ENCODE assay signal across 12 cellular contexts in the genomic region with DNA sequence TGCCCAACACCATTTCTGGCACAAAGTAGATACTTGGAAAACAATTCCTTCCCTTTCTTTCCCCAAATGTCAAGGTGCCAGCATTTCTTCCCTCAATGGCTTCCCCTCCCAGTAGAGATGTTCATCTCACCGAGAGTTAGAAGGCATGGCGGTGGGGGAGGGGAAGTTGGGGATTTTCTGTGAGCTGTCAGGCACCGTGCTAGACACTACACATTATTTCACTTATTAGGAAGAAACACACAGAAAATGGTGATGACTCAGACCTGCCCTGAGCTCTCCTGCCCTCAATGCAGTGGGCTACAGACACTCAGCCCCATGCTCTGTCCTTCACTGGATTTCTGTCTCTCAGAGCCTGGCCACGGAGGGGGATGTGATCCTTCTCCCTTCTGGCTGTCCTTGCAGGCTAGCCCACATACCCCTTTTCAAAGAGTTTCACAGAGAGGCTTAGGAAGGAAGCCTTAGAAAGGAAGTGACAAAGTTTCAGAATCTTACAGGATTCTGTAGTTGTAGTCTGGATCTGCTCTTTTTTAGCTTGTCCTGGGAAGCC. TPM values are rescaled to one million over a fixed set of nuclear protein-coding genes. Genes with fewer than 3 reads are reported as not detected.
DNase-seq lines count a peak whose midpoint lies in the region; ATAC-seq and TF ChIP-seq lines count a peak whose summit lies in the region.
"Had no signal": no experiment of that assay in that cellular context is flagged by ENCODE, and none has a peak within 500 bp of the region (broad histone marks: within the 10 kb centered on the region; RNA-seq: fewer than 3 reads in every experiment).

No MANE protein-coding gene starts in this region.

- TF ChIP-seq CTCF in SK-N-SH (IDR thresholded peaks at IDR 0.05) (no peak), foreskin keratinocyte (conservative IDR thresholded peaks at IDR 0.05) (no peak)

- H3K79me2 ChIP-seq in SK-N-SH (ENCODE audit: insufficient read depth): no peaks in the 10 kb centered on the region

- no peaks in the 10 kb centered on the region for H3K9me3 Mint-ChIP-seq in activated CD8-positive, alpha-beta memory T cell treated with anti-CD3 and anti-CD28 coated beads, Interleukin-2, amount 10 ng/mL, durations not matched to agents 7 days and 5 days (ENCODE audit: low read depth)
- H3K9me3 Mint-ChIP-seq: nephron progenitor cell had no signal

- WGBS in SK-N-SH (ENCODE audit: low lambda C conversion rate): 59% methylated on average over 4 of the region's 4 CpGs

- no peak overlapping the region for H3K4me2 ChIP-seq in SK-N-SH

- no peaks in the 10 kb centered on the region for H3F3A ChIP-seq in SK-N-SH (replicated peaks; ENCODE audit: insufficient read depth)

- H3K9me2 ChIP-seq in SK-N-SH: no peaks in the 10 kb centered on the region

- POLR2A ChIA-PET in SK-N-SH (lab: Yijun Ruan, JAX): no interaction called here

- TF ChIP-seq EP300 in SK-N-SH (IDR thresholded peaks at IDR 0.05; ENCODE audit: borderline replicate concordance in 1 of 2, low read depth in 1 of 2, low read length in 1 of 2): no peak

- peak overlapping the region; percentile 16 for H3K4me3 Mint-ChIP-seq in activated CD8-positive, alpha-beta memory T cell treated with anti-CD3 and anti-CD28 coated beads, Interleukin-2, amount 10 ng/mL, durations not matched to agents 7 days and 5 days
- H3K4me3 Mint-ChIP-seq: nephron progenitor cell had no signal

- peak overlapping the region; percentile 90 for H3K27ac Mint-ChIP-seq in activated CD8-positive, alpha-beta memory T cell treated with anti-CD3 and anti-CD28 coated beads, Interleukin-2, amount 10 ng/mL, durations not matched to agents 7 days and 5 days
- H3K27ac Mint-ChIP-seq: nephron progenitor cell had no signal

- H3K27me3 ChIP-seq in SK-N-SH (ENCODE audit: insufficient read depth): no peaks in the 10 kb centered on the region
- H3K27me3 ChIP-seq in foreskin keratinocyte: no peaks in the 10 kb centered on the region

- peaks cover 10% of the 10 kb centered on the region for H3K36me3 Mint-ChIP-seq in activated CD8-positive, alpha-beta memory T cell treated with anti-CD3 and anti-CD28 coated beads, Interleukin-2, amount 10 ng/mL, durations not matched to agents 7 days and 5 days

- H2AFZ ChIP-seq in SK-N-SH (ENCODE audit: low read depth): no peak overlapping the region

- ATAC-seq in SK-N-SH treated with all-trans-retinoic acid at 6 μM for 48 hours (peak; percentile 25; the same call in 1 of the 3 replicates), foreskin keratinocyte (peak; percentile 65), HG03442 (IDR thresholded peaks at IDR 0.05; ENCODE audit: unreplicated experiment) (no peak)
- peak; percentile 29 for ATAC-seq in activated CD8-positive, alpha-beta memory T cell treated with anti-CD3 and anti-CD28 coated beads, Interleukin-2, amount 10 ng/mL, durations not matched to agents 7 days and 5 days

- H3K27ac ChIP-seq in SK-N-SH (ENCODE audit: low read depth in 2 of 2, low read length in 1 of 2) (no peak overlapping the region), foreskin keratinocyte (no peak overlapping the region)

- H3K4me3 ChIP-seq in SK-N-SH (ENCODE audit: low read depth in 2 of 2, low read length in 1 of 2): no peak overlapping the region
- H3K4me3 ChIP-seq: HAP-1 had no signal

- H3K36me3 ChIP-seq in SK-N-SH (replicated peaks in 1 of 2; ENCODE audit: control insufficient read depth in 1 of 2, insufficient read depth in 2 of 2, low read length in 1 of 2): no peaks in the 10 kb centered on the region
- H3K36me3 ChIP-seq: HAP-1 had no signal

- H3K4me1 ChIP-seq in SK-N-SH (ENCODE audit: control insufficient read depth in 1 of 2, insufficient read depth in 2 of 2, low read depth in 1 of 2, low read length in 1 of 2) (peaks cover 4 to 8% of the 10 kb centered on the region in 2 experiments; a peak in 2 of 4 replicates), foreskin keratinocyte (peaks cover 8% of the 10 kb centered on the region)

- no peak for TF ChIP-seq RAD21 in SK-N-SH (IDR thresholded peaks at IDR 0.05; ENCODE audit: low read length)

- H3K27me3 Mint-ChIP-seq in activated CD8-positive, alpha-beta memory T cell treated with anti-CD3 and anti-CD28 coated beads, Interleukin-2, amount 10 ng/mL, durations not matched to agents 7 days and 5 days: no peaks in the 10 kb centered on the region

- CTCF ChIA-PET in SK-N-SH (lab: Yijun Ruan, JAX): interaction anchor here (0.7 kb wide), 1 partner anchor 43 kb away, joined by 3 read pairs; no protein-coding TSS in a partner anchor
- CTCF ChIA-PET in activated CD8-positive, alpha-beta memory T cell treated with anti-CD3 and anti-CD28 coated beads, Interleukin-2, amount 10 ng/mL, durations not matched to agents 7 days and 5 days (lab: Charles Lee): interaction anchor here (1.0 to 16.1 kb wide), 7 partner anchors 8 to 128 kb away, joined by 3 to 254 read pairs (median 5); partner anchors contain the start of genes CCL5 and RDM1

- peaks cover 87% of the 10 kb centered on the region for H3K4me1 Mint-ChIP-seq in activated CD8-positive, alpha-beta memory T cell treated with anti-CD3 and anti-CD28 coated beads, Interleukin-2, amount 10 ng/mL, durations not matched to agents 7 days and 5 days

- H3K9me3 ChIP-seq in SK-N-SH: no peaks in the 10 kb centered on the region
- H3K9me3 ChIP-seq: HAP-1 had no signal

- no peaks in the 10 kb centered on the region for H4K20me1 ChIP-seq in SK-N-SH (ENCODE audit: insufficient read depth)

- no peak overlapping the region for H3K9ac ChIP-seq in SK-N-SH

- DNase-seq in SK-N-SH (no peak), foreskin keratinocyte (peak; percentile 18 to 22), GM03348 (ENCODE audit: low spot score) (no peak), retina (no peak)
- DNase-seq in activated CD8-positive, alpha-beta memory T cell treated with anti-CD3 and anti-CD28 coated beads, Interleukin-2, amount 10 ng/mL, durations not matched to agents 7 days and 5 days: peak; percentile 77
- DNase-seq in stimulated activated CD8-positive, alpha-beta memory T cell treated with anti-CD3 and anti-CD28 coated beads, Interleukin-7, amount 100 ng/mL, for 48 hours (ENCODE audit: extremely low read depth in 1 of 2, low read depth in 1 of 2): peak; percentile 52 to 69
- DNase-seq: nephron progenitor cell had no signal

TF ChIP-seq in SK-N-SH treated with all-trans-retinoic acid at 6 μM for 48 hours, 23 proteins besides CTCF, POLR2A, EP300 and RAD21 (continues in another document):
- TF ChIP-seq ZC3H10 (CRISPR knock-in tag; IDR thresholded peaks at IDR 0.05): no peak
- no peak for TF ChIP-seq GLIS3 (CRISPR knock-in tag; IDR thresholded peaks at IDR 0.05)
- no peak for TF ChIP-seq ISL1 (CRISPR knock-in tag; IDR thresholded peaks at IDR 0.05)

TF ChIP-seq in SK-N-SH, 30 proteins besides CTCF, POLR2A, EP300 and RAD21 (continues in another document):
- TF ChIP-seq GABPA (IDR thresholded peaks at IDR 0.05; ENCODE audit: low read depth) (no peak), NFIC (IDR thresholded peaks at IDR 0.05; ENCODE audit: borderline replicate concordance) (no peak), FOXJ3 (CRISPR knock-in tag; IDR thresholded peaks at IDR 0.05) (no peak), FOSL2 (IDR thresholded peaks at IDR 0.05; ENCODE audit: borderline replicate concordance, low read depth) (no peak), EZH2phosphoT487 (IDR thresholded peaks at IDR 0.05; ENCODE audit: borderline replicate concordance, low read depth) (no peak), CHD2 (IDR thresholded peaks at IDR 0.05; ENCODE audit: low read length, partially characterized antibody) (no peak), TAF1 (IDR thresholded peaks at IDR 0.05; ENCODE audit: borderline replicate concordance, low read depth, low read length) (no peak), SMC3 (IDR thresholded peaks at IDR 0.05; ENCODE audit: low read depth, low read length) (no peak)

RNA-seq across cellular contexts. Expression of gene CCL5, which starts 12.0 kb away (rescaled TPM):
- 0.23 and 0.57 TPM in 2 replicates for polyA plus RNA-seq in SK-N-SH (2012; rRNA removed)
- 0.33 and 0.45 TPM in 2 replicates for polyA plus RNA-seq in SK-N-SH (2012; cell fraction: cytosol; rRNA removed)
- 0.06 and 0.08 TPM in 2 replicates for polyA plus RNA-seq in SK-N-SH (2012; cell fraction: nucleus; rRNA removed)
- total RNA-seq in activated CD8-positive, alpha-beta memory T cell treated with anti-CD3 and anti-CD28 coated beads, Interleukin-2, amount 10 ng/mL, durations not matched to agents 7 days and 5 days: 1,000 to 10,000 TPM in 1 of 2 experiments, 100 to 1,000 TPM in 1; 973 to 1,249 TPM
- total RNA-seq in foreskin keratinocyte: not detected in 2 replicates
- 0.08 and 0.28 TPM in 2 replicates for polyA plus RNA-seq in foreskin keratinocyte
- total RNA-seq: A673 had no signal

RNA-seq across cellular contexts. Expression of gene HEATR9, which starts 23.5 kb away (rescaled TPM):
- polyA plus RNA-seq in SK-N-SH (2012; rRNA removed): not detected in 2 replicates
- not detected in 2 replicates for polyA plus RNA-seq in SK-N-SH (2012; cell fraction: cytosol; rRNA removed)
- polyA plus RNA-seq in SK-N-SH (2012; cell fraction: nucleus; rRNA removed): not detected in 2 replicates
- total RNA-seq in activated CD8-positive, alpha-beta memory T cell treated with anti-CD3 and anti-CD28 coated beads, Interleukin-2, amount 10 ng/mL, durations not matched to agents 7 days and 5 days: 1 to 10 TPM; 6.4 to 6.7 TPM
- not detected in 2 replicates for total RNA-seq in foreskin keratinocyte
- polyA plus RNA-seq in foreskin keratinocyte: not detected in 2 replicates
- total RNA-seq: A673, OCI-LY7 had no signal

RNA-seq across cellular contexts. Expression of gene RDM1, which starts 38.4 kb away (rescaled TPM):
- polyA plus RNA-seq in SK-N-SH (2012; rRNA removed) (1.8 and 2.5 TPM in 2 replicates), foreskin keratinocyte (2.0 and 2.1 TPM in 2 replicates)
- polyA plus RNA-seq in SK-N-SH (2012; cell fraction: cytosol; rRNA removed): 2.0 and 2.3 TPM in 2 replicates
- 2.8 and 4.1 TPM in 2 replicates for polyA plus RNA-seq in SK-N-SH (2012; cell fraction: nucleus; rRNA removed)
- total RNA-seq in activated CD8-positive, alpha-beta memory T cell treated with anti-CD3 and anti-CD28 coated beads, Interleukin-2, amount 10 ng/mL, durations not matched to agents 7 days and 5 days: 10 to 100 TPM; 13.5 to 18.5 TPM
- 0.85 and 1.8 TPM in 2 replicates for total RNA-seq in foreskin keratinocyte

RNA-seq across cellular contexts. Expression of gene LYZL6, which starts 51.3 kb away (rescaled TPM):
- polyA plus RNA-seq in SK-N-SH (2012; rRNA removed): not detected in 2 replicates
- polyA plus RNA-seq in SK-N-SH (2012; cell fraction: cytosol; rRNA removed): not detected in 2 replicates
- polyA plus RNA-seq in SK-N-SH (2012; cell fraction: nucleus; rRNA removed): not detected in 2 replicates
- total RNA-seq in activated CD8-positive, alpha-beta memory T cell treated with anti-CD3 and anti-CD28 coated beads, Interleukin-2, amount 10 ng/mL, durations not matched to agents 7 days and 5 days: not detected
- not detected in 2 replicates for total RNA-seq in foreskin keratinocyte
- polyA plus RNA-seq in foreskin keratinocyte: not detected in 2 replicates
- total RNA-seq: A673, OCI-LY7 had no signal

Comparison
In these comparisons a context has a peak if more than half of its experiments do, and no peak if none do; other contexts are left out.
1. DNase-seq: peak in activated CD8-positive, alpha-beta memory T cell treated with anti-CD3 and anti-CD28 coated beads, Interleukin-2, amount 10 ng/mL, durations not matched to agents 7 days and 5 days (single experiment), foreskin keratinocyte (2 of 2) and stimulated activated CD8-positive, alpha-beta memory T cell treated with anti-CD3 and anti-CD28 coated beads, Interleukin-7, amount 100 ng/mL, for 48 hours (2 of 2); none in SK-N-SH (single experiment), GM03348 (single experiment) and retina (single experiment).
2. RNA of gene CCL5, which starts 12.0 kb away (total RNA-seq): 973 to 1,249 TPM in activated CD8-positive, alpha-beta memory T cell treated with anti-CD3 and anti-CD28 coated beads, Interleukin-2, amount 10 ng/mL, durations not matched to agents 7 days and 5 days; not detected in foreskin keratinocyte; every median in the first group is over 100 times any median in the second.